18 cellular contexts compared by ENCODE assay signal in the genomic region with DNA sequence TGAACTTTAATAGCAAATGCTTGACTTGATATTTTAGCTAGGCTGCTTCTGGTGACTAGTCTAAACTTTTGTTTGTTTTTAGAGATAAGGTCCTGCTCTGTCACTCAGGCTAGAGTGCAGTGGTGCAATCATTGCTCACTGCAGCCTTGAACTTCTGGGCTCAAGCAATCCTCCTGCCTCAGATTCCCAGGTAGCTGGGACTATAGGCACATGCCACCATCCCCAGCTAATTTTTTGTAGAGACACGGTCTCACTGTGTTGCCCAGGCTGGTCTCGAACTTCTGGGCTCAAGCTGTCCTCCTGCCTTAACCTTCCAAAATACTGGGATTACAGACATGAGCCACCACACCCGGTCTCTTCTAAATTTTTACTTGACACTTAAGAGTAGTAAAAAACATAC. TPM values are rescaled to one million over a fixed set of nuclear protein-coding genes. Genes with fewer than 3 reads are reported as not detected.
DNase-seq lines count a peak whose midpoint lies in the region; ATAC-seq, FAIRE-seq and TF ChIP-seq lines count a peak whose summit lies in the region.
"Had no signal": no experiment of that assay in that cellular context is flagged by ENCODE, and none has a peak within 500 bp of the region (broad histone marks: within the 10 kb centered on the region; RNA-seq: fewer than 3 reads in every experiment).

No MANE protein-coding gene starts in this region.

- peak; percentile 98 for DNase-seq in OCI-M1 (lab: John Stamatoyannopoulos, UW)
- DNase-seq in K562 (ENCODE audit: extremely low read depth in 1 of 4, low spot score in 3 of 4): peak in 1 of 4 experiments; percentile 50
- no peak for DNase-seq in left colon
- DNase-seq in small intestine: peak; percentile 35
- DNase-seq in stimulated activated effector memory CD8-positive, alpha-beta T cell treated with anti-CD3 and anti-CD28 coated beads, Interleukin-12 subunit alpha, Interleukin-12 subunit beta, amount 100 ng/mL, for 72 hours (ENCODE audit: low spot score in 2 of 2): no peak
- no peak for DNase-seq in activated T-helper 1 cell treated with anti-CD3 and anti-CD28 coated beads, Interleukin-12 subunit alpha, Interleukin-12 subunit beta, Interleukin-2, Interleukin-4 antibody, amounts not matched to agents 30 ng/mL and 10 ng/mL and 1 ng/mL, durations not matched to agents 14 hours and 24 hours and 36 hours (ENCODE audit: low spot score)
- DNase-seq: ACHN, AML-193, DMS153, H7, KBM-7, NCI-H1417 treated with DMSO at 0.1 percent for 48 hours, NCI-H2029, NCI-H774 had no signal

- POLR2A ChIA-PET in K562 (lab: Yijun Ruan, JAX): interaction anchor here (0.6 to 1.0 kb wide), 3 partner anchors 8 to 94 kb away, joined by 3 to 5 read pairs (median 3); no protein-coding TSS in a partner anchor

- in situ Hi-C loops in K562 (cut with MboI): no loop called here

- H3K36me3 ChIP-seq in K562 (ENCODE audit: control insufficient read depth, insufficient read depth, low read length) (peaks cover 65% of the 10 kb centered on the region), small intestine (ENCODE audit: control insufficient read depth in 2 of 2, insufficient read depth in 2 of 2, low read length in 2 of 2) (no peaks in the 10 kb centered on the region)

- H3K27ac ChIP-seq in K562 (ENCODE audit: extremely low read depth, low read depth, low read length): peak overlapping the region; percentile 47; the same call in 1 of the 3 replicates
- no peak overlapping the region for H3K27ac ChIP-seq in small intestine (ENCODE audit: low read depth in 1 of 2, low read length in 1 of 2)

- CTCF ChIA-PET in K562 (lab: Yijun Ruan, JAX; ENCODE audit: low intra/inter-chr PET ratio): no interaction called here

- no peaks in the 10 kb centered on the region for H3K9me3 ChIP-seq in K562 (replicated peaks; ENCODE audit: control insufficient read depth, insufficient read depth, low read depth, low read length)
- no peaks in the 10 kb centered on the region for H3K9me3 ChIP-seq in small intestine (ENCODE audit: control insufficient read depth, low read depth)
- H3K9me3 ChIP-seq: Caco-2 had no signal

- ATAC-seq in K562 (peak; percentile 95), left colon (peak; percentile 29), GM18909 (IDR thresholded peaks at IDR 0.05; ENCODE audit: poor library complexity, unreplicated experiment) (no peak)
- no peak for ATAC-seq in stimulated activated effector memory CD8-positive, alpha-beta T cell treated with anti-CD3 and anti-CD28 coated beads, Interleukin-12 subunit alpha, Interleukin-12 subunit beta, amount 100 ng/mL, for 72 hours

- TF ChIP-seq CTCF in K562 (IDR thresholded peaks at IDR 0.05 in 2 of 3, conservative IDR thresholded peaks at IDR 0.05 in 1 of 3; ENCODE audit: insufficient read depth in 2 of 3, low read depth in 1 of 3, low read length in 3 of 3): no peak

- 24% methylated on average over 3 of the region's 3 CpGs for WGBS in K562 (ENCODE audit: insufficient coverage, low coverage, missing lambda C conversion rate)
- WGBS in small intestine, 3 donors: 76 to 80% (median 78%) methylated on average over 3 of the region's 3 CpGs

- no peak overlapping the region for H3K4me3 ChIP-seq in K562
- H3K4me3 ChIP-seq in small intestine (ENCODE audit: low read depth in 1 of 2, low read length in 2 of 2): no peak overlapping the region

- no peak overlapping the region for H3K27ac Mint-ChIP-seq in stimulated activated effector memory CD8-positive, alpha-beta T cell treated with anti-CD3 and anti-CD28 coated beads, Interleukin-12 subunit alpha, Interleukin-12 subunit beta, amount 100 ng/mL, for 72 hours
- no peak overlapping the region for H3K27ac Mint-ChIP-seq in activated T-helper 1 cell treated with anti-CD3 and anti-CD28 coated beads, Interleukin-12 subunit alpha, Interleukin-12 subunit beta, Interleukin-2, Interleukin-4 antibody, amounts not matched to agents 30 ng/mL and 10 ng/mL and 1 ng/mL, durations not matched to agents 14 hours and 24 hours and 36 hours
- H3K27ac Mint-ChIP-seq: CD14-positive monocyte had no signal

- peak; percentile 94 for FAIRE-seq in K562 (lab: Jason Lieb, UNC)
- FAIRE-seq in small intestine (lab: Jason Lieb, UNC): no peak

- no peak overlapping the region for H2AFZ ChIP-seq in K562 (ENCODE audit: low read depth, low read length)

- no peak overlapping the region for H3K4me3 Mint-ChIP-seq in stimulated activated effector memory CD8-positive, alpha-beta T cell treated with anti-CD3 and anti-CD28 coated beads, Interleukin-12 subunit alpha, Interleukin-12 subunit beta, amount 100 ng/mL, for 72 hours
- no peak overlapping the region for H3K4me3 Mint-ChIP-seq in activated T-helper 1 cell treated with anti-CD3 and anti-CD28 coated beads, Interleukin-12 subunit alpha, Interleukin-12 subunit beta, Interleukin-2, Interleukin-4 antibody, amounts not matched to agents 30 ng/mL and 10 ng/mL and 1 ng/mL, durations not matched to agents 14 hours and 24 hours and 36 hours
- H3K4me3 Mint-ChIP-seq: CD14-positive monocyte had no signal

- no peaks in the 10 kb centered on the region for H3K27me3 Mint-ChIP-seq in activated T-helper 1 cell treated with anti-CD3 and anti-CD28 coated beads, Interleukin-12 subunit alpha, Interleukin-12 subunit beta, Interleukin-2, Interleukin-4 antibody, amounts not matched to agents 30 ng/mL and 10 ng/mL and 1 ng/mL, durations not matched to agents 14 hours and 24 hours and 36 hours (ENCODE audit: insufficient read depth)

- TF ChIP-seq RAD21 in K562 (CRISPR knock-in tag; conservative IDR thresholded peaks at IDR 0.05 in 1 of 2, IDR thresholded peaks at IDR 0.05 in 1 of 2): no peak

- H3K4me1 ChIP-seq in K562 (replicated peaks in 1 of 2; ENCODE audit: control insufficient read depth in 2 of 2, insufficient read depth in 2 of 2, low read length in 2 of 2): peaks cover 4% of the 10 kb centered on the region in 2 experiments; a peak in 1 of 5 replicates
- no peaks in the 10 kb centered on the region for H3K4me1 ChIP-seq in small intestine (ENCODE audit: control insufficient read depth in 2 of 2, insufficient read depth in 1 of 2, low read depth in 1 of 2, low read length in 1 of 2)

- no peaks in the 10 kb centered on the region for H3K27me3 ChIP-seq in K562 (ENCODE audit: control insufficient read depth in 2 of 2, insufficient read depth in 2 of 2, low read length in 2 of 2)
- no peaks in the 10 kb centered on the region for H3K27me3 ChIP-seq in small intestine (ENCODE audit: control insufficient read depth in 2 of 2, insufficient read depth in 2 of 2, low read length in 2 of 2)

- TF ChIP-seq EP300 in K562 (IDR thresholded peaks at IDR 0.05; ENCODE audit: low read length): peak; percentile 41

- no peaks in the 10 kb centered on the region for H3K9me1 ChIP-seq in K562 (ENCODE audit: control insufficient read depth, insufficient read depth, low read length)

- no peak for TF ChIP-seq POLR2A in K562 (conservative IDR thresholded peaks at IDR 0.05)

- H4K20me1 ChIP-seq in K562 (replicated peaks; ENCODE audit: control insufficient read depth, insufficient read depth, low read length): no peaks in the 10 kb centered on the region

- intact Hi-C loops in K562 (cut with micrococcal nuclease): no loop called here
- intact Hi-C loops in left colon (cut with DNase I, micrococcal nuclease): no loop called here
- intact Hi-C loops in activated T-helper 1 cell treated with anti-CD3 and anti-CD28 coated beads, Interleukin-12 subunit alpha, Interleukin-12 subunit beta, Interleukin-2, Interleukin-4 antibody, amounts not matched to agents 30 ng/mL and 10 ng/mL and 1 ng/mL, durations not matched to agents 14 hours and 24 hours and 36 hours (cut with micrococcal nuclease): no loop called here

- H3K9me3 Mint-ChIP-seq in stimulated activated effector memory CD8-positive, alpha-beta T cell treated with anti-CD3 and anti-CD28 coated beads, Interleukin-12 subunit alpha, Interleukin-12 subunit beta, amount 100 ng/mL, for 72 hours: no peaks in the 10 kb centered on the region
- H3K9me3 Mint-ChIP-seq in activated T-helper 1 cell treated with anti-CD3 and anti-CD28 coated beads, Interleukin-12 subunit alpha, Interleukin-12 subunit beta, Interleukin-2, Interleukin-4 antibody, amounts not matched to agents 30 ng/mL and 10 ng/mL and 1 ng/mL, durations not matched to agents 14 hours and 24 hours and 36 hours: no peaks in the 10 kb centered on the region
- H3K9me3 Mint-ChIP-seq: CD14-positive monocyte had no signal

- peaks cover 87% of the 10 kb centered on the region for H3K36me3 Mint-ChIP-seq in stimulated activated effector memory CD8-positive, alpha-beta T cell treated with anti-CD3 and anti-CD28 coated beads, Interleukin-12 subunit alpha, Interleukin-12 subunit beta, amount 100 ng/mL, for 72 hours
- peaks cover 34% of the 10 kb centered on the region for H3K36me3 Mint-ChIP-seq in activated T-helper 1 cell treated with anti-CD3 and anti-CD28 coated beads, Interleukin-12 subunit alpha, Interleukin-12 subunit beta, Interleukin-2, Interleukin-4 antibody, amounts not matched to agents 30 ng/mL and 10 ng/mL and 1 ng/mL, durations not matched to agents 14 hours and 24 hours and 36 hours (ENCODE audit: low read depth)

- H3K79me2 ChIP-seq in K562 (ENCODE audit: control insufficient read depth, insufficient read depth, low read length): no peaks in the 10 kb centered on the region

- H3K4me2 ChIP-seq in K562 (ENCODE audit: insufficient read depth, low read length): peak overlapping the region; percentile 19; the same call in 1 of the 2 replicates

- peaks cover 18% of the 10 kb centered on the region for H3K4me1 Mint-ChIP-seq in stimulated activated effector memory CD8-positive, alpha-beta T cell treated with anti-CD3 and anti-CD28 coated beads, Interleukin-12 subunit alpha, Interleukin-12 subunit beta, amount 100 ng/mL, for 72 hours
- H3K4me1 Mint-ChIP-seq in activated T-helper 1 cell treated with anti-CD3 and anti-CD28 coated beads, Interleukin-12 subunit alpha, Interleukin-12 subunit beta, Interleukin-2, Interleukin-4 antibody, amounts not matched to agents 30 ng/mL and 10 ng/mL and 1 ng/mL, durations not matched to agents 14 hours and 24 hours and 36 hours (ENCODE audit: low read depth): peaks cover 9% of the 10 kb centered on the region
- H3K4me1 Mint-ChIP-seq: CD14-positive monocyte had no signal

- no peak overlapping the region for H3K9ac ChIP-seq in K562 (ENCODE audit: insufficient read depth in 1 of 2, low read depth in 2 of 2, low read length in 2 of 2)

- no TSS peak for BruUV-seq in K562 (replicated peaks; lab: Mats Ljungman, UMichigan)

RNA-seq across cellular contexts. Expression of gene CDC37L1, which starts 20.7 kb away (rescaled TPM):
- 11.4 and 21.5 TPM in 2 replicates for total RNA-seq in K562 (2011; cell fraction: chromatin; rRNA removed; ENCODE audit: low replicate concordance)
- 4.7 and 9.3 TPM in 2 replicates for total RNA-seq in K562 (2011; cell fraction: nucleolus; rRNA removed)
- 7.1 and 9.8 TPM in 2 replicates for total RNA-seq in K562 (2011; cell fraction: nucleoplasm; rRNA removed)
- total RNA-seq in K562 (2014; rRNA removed) (6.0 and 8.1 TPM in 2 replicates), K562 (2014; rRNA removed; fragmentation: Illumina TruSeq; extraction: Trizol) (7.8 and 8.5 TPM in 2 replicates), K562 (2015; rRNA removed; fragmentation: Illumina TruSeq; extraction: Trizol) (7.2 and 7.8 TPM in 2 replicates), K562 (2021) (5.5 and 7.9 TPM in 2 replicates), left colon (10 to 100 TPM; 11.9 to 14.7 TPM)
- polyA plus RNA-seq in K562 (2011; rRNA removed) (3.6 and 5.4 TPM in 2 replicates), K562 (2014; fragmentation: Illumina TruSeq; extraction: Trizol) (5.3 and 5.4 TPM in 2 replicates), K562 (2014; fragmentation: Nextera tagmentation; extraction: Ambion mirVana) (1 to 10 TPM; 1.5 TPM), K562 (2014; rRNA removed) (7.5 and 9.6 TPM in 2 replicates), small intestine (1 to 10 TPM; 5.6 to 8.9 (median 7.8) TPM)
- 1.4 and 2.2 TPM in 2 replicates for polyA plus RNA-seq in K562 (2011; cell fraction: cytosol; rRNA removed)
- polyA plus RNA-seq in K562 (2011; cell fraction: nucleus; rRNA removed): 2.8 and 2.9 TPM in 2 replicates
- 3.6 and 4.0 TPM in 2 replicates for polyA plus RNA-seq in K562 (2012)
- polyA minus RNA-seq in K562 (2011; rRNA and poly(A)+ RNA removed): 9.3 and 10.3 TPM in 2 replicates
- 3.6 and 5.2 TPM in 2 replicates for polyA minus RNA-seq in K562 (2011; cell fraction: cytosol; rRNA and poly(A)+ RNA removed)
- 6.3 and 9.4 TPM in 2 replicates for polyA minus RNA-seq in K562 (2011; cell fraction: nucleus; rRNA and poly(A)+ RNA removed)
- total RNA-seq in activated T-helper 1 cell treated with anti-CD3 and anti-CD28 coated beads, Interleukin-12 subunit alpha, Interleukin-12 subunit beta, Interleukin-2, Interleukin-4 antibody, amounts not matched to agents 30 ng/mL and 10 ng/mL and 1 ng/mL, durations not matched to agents 14 hours and 24 hours and 36 hours: 11.1 and 11.3 TPM in 2 replicates

RNA-seq across cellular contexts. Expression of gene SPATA6L, which starts 33.8 kb away (rescaled TPM):
- total RNA-seq in K562 (2011; cell fraction: chromatin; rRNA removed; ENCODE audit: low replicate concordance): 0.16 TPM in 1 of 2 replicates, not detected in the other
- not detected in 2 replicates for total RNA-seq in K562 (2011; cell fraction: nucleolus; rRNA removed)
- total RNA-seq in K562 (2011; cell fraction: nucleoplasm; rRNA removed): 0.15 TPM in 1 of 2 replicates, not detected in the other
- total RNA-seq in K562 (2014; rRNA removed) (1.00 TPM in 1 of 2 replicates, not detected in the other), K562 (2014; rRNA removed; fragmentation: Illumina TruSeq; extraction: Trizol) (0.06 TPM in 1 of 2 replicates, not detected in the other), K562 (2015; rRNA removed; fragmentation: Illumina TruSeq; extraction: Trizol) (not detected in 2 replicates), K562 (2021) (not detected in 2 replicates), left colon (1 to 10 TPM; 3.2 to 6.3 TPM)
- polyA plus RNA-seq in K562 (2011; rRNA removed) (0.03 and 0.04 TPM in 2 replicates), K562 (2014; fragmentation: Illumina TruSeq; extraction: Trizol) (not detected in 2 replicates), K562 (2014; fragmentation: Nextera tagmentation; extraction: Ambion mirVana) (under 1 TPM; 0.04 to 0.08 TPM), K562 (2014; rRNA removed) (0.21 and 0.31 TPM in 2 replicates), small intestine (1 to 10 TPM in 2 of 3 donors, under 1 TPM in 1; 0.54 to 6.9 (median 3.4) TPM)
- polyA plus RNA-seq in K562 (2011; cell fraction: cytosol; rRNA removed): not detected in 2 replicates
- 0.10 and 0.45 TPM in 2 replicates for polyA plus RNA-seq in K562 (2011; cell fraction: nucleus; rRNA removed)
- 0.14 and 0.57 TPM in 2 replicates for polyA plus RNA-seq in K562 (2012)
- polyA minus RNA-seq in K562 (2011; rRNA and poly(A)+ RNA removed): 0.03 and 0.25 TPM in 2 replicates
- not detected in 2 replicates for polyA minus RNA-seq in K562 (2011; cell fraction: cytosol; rRNA and poly(A)+ RNA removed)
- not detected in 2 replicates for polyA minus RNA-seq in K562 (2011; cell fraction: nucleus; rRNA and poly(A)+ RNA removed)
- total RNA-seq in activated T-helper 1 cell treated with anti-CD3 and anti-CD28 coated beads, Interleukin-12 subunit alpha, Interleukin-12 subunit beta, Interleukin-2, Interleukin-4 antibody, amounts not matched to agents 30 ng/mL and 10 ng/mL and 1 ng/mL, durations not matched to agents 14 hours and 24 hours and 36 hours: not detected in 2 replicates
- total RNA-seq: NCI-H460 had no signal
- polyA plus RNA-seq: CD14-positive monocyte had no signal

RNA-seq across cellular contexts. Expression of gene PLPP6, which starts 38.0 kb away (rescaled TPM):
- 9.1 TPM in 2 replicates for total RNA-seq in K562 (2011; cell fraction: chromatin; rRNA removed; ENCODE audit: low replicate concordance)
- 12.2 and 13.0 TPM in 2 replicates for total RNA-seq in K562 (2011; cell fraction: nucleolus; rRNA removed)
- total RNA-seq in K562 (2011; cell fraction: nucleoplasm; rRNA removed): 12.5 and 16.6 TPM in 2 replicates
- total RNA-seq in K562 (2014; rRNA removed): 5.4 and 5.6 TPM in 2 replicates
- total RNA-seq in K562 (2014; rRNA removed; fragmentation: Illumina TruSeq; extraction: Trizol): 4.9 and 5.3 TPM in 2 replicates
- 4.5 and 5.1 TPM in 2 replicates for total RNA-seq in K562 (2015; rRNA removed; fragmentation: Illumina TruSeq; extraction: Trizol)
- 6.4 and 6.9 TPM in 2 replicates for total RNA-seq in K562 (2021)
- polyA plus RNA-seq in K562 (2011; rRNA removed): 8.3 and 8.9 TPM in 2 replicates
- polyA plus RNA-seq in K562 (2011; cell fraction: cytosol; rRNA removed): 6.0 and 8.2 TPM in 2 replicates
- polyA plus RNA-seq in K562 (2011; cell fraction: nucleus; rRNA removed): 10.3 and 12.0 TPM in 2 replicates
- 6.9 and 8.6 TPM in 2 replicates for polyA plus RNA-seq in K562 (2012)
- 7.0 and 7.3 TPM in 2 replicates for polyA plus RNA-seq in K562 (2014; fragmentation: Illumina TruSeq; extraction: Trizol)
- 1 to 10 TPM; 1.9 to 2.0 TPM for polyA plus RNA-seq in K562 (2014; fragmentation: Nextera tagmentation; extraction: Ambion mirVana)
- polyA plus RNA-seq in K562 (2014; rRNA removed): 6.3 and 6.7 TPM in 2 replicates
- polyA minus RNA-seq in K562 (2011; rRNA and poly(A)+ RNA removed): 8.7 and 9.3 TPM in 2 replicates
- 4.7 and 4.9 TPM in 2 replicates for polyA minus RNA-seq in K562 (2011; cell fraction: cytosol; rRNA and poly(A)+ RNA removed)
- 9.6 and 14.2 TPM in 2 replicates for polyA minus RNA-seq in K562 (2011; cell fraction: nucleus; rRNA and poly(A)+ RNA removed)
- total RNA-seq in left colon: 10 to 100 TPM; 15.9 to 22.3 TPM
- polyA plus RNA-seq in small intestine: 1 to 10 TPM; 5.1 to 7.8 (median 7.3) TPM
- total RNA-seq in activated T-helper 1 cell treated with anti-CD3 and anti-CD28 coated beads, Interleukin-12 subunit alpha, Interleukin-12 subunit beta, Interleukin-2, Interleukin-4 antibody, amounts not matched to agents 30 ng/mL and 10 ng/mL and 1 ng/mL, durations not matched to agents 14 hours and 24 hours and 36 hours: 5.3 and 5.7 TPM in 2 replicates

RNA-seq across cellular contexts. Expression of gene AK3, which starts 40.9 kb away (rescaled TPM):
- total RNA-seq in K562 (2011; cell fraction: chromatin; rRNA removed; ENCODE audit: low replicate concordance): 12.2 and 41.1 TPM in 2 replicates
- 15.2 and 20.9 TPM in 2 replicates for total RNA-seq in K562 (2011; cell fraction: nucleolus; rRNA removed)
- 14.7 and 28.6 TPM in 2 replicates for total RNA-seq in K562 (2011; cell fraction: nucleoplasm; rRNA removed)
- total RNA-seq in K562 (2014; rRNA removed) (78.6 and 148 TPM in 2 replicates), K562 (2014; rRNA removed; fragmentation: Illumina TruSeq; extraction: Trizol) (44.7 and 55.0 TPM in 2 replicates), K562 (2015; rRNA removed; fragmentation: Illumina TruSeq; extraction: Trizol) (34.2 and 40.5 TPM in 2 replicates), K562 (2021) (35.6 and 36.9 TPM in 2 replicates), left colon (10 to 100 TPM; 89.1 to 95.7 TPM)
- polyA plus RNA-seq in K562 (2011; rRNA removed) (33.6 and 47.4 TPM in 2 replicates), K562 (2014; fragmentation: Illumina TruSeq; extraction: Trizol) (43.2 and 49.7 TPM in 2 replicates), K562 (2014; fragmentation: Nextera tagmentation; extraction: Ambion mirVana) (10 to 100 TPM; 12.2 to 16.0 TPM), K562 (2014; rRNA removed) (39.7 and 41.8 TPM in 2 replicates), small intestine (10 to 100 TPM; 45.4 to 66.4 (median 48.4) TPM)
- 12.4 and 15.0 TPM in 2 replicates for polyA plus RNA-seq in K562 (2011; cell fraction: cytosol; rRNA removed)
- polyA plus RNA-seq in K562 (2011; cell fraction: nucleus; rRNA removed): 24.0 and 31.9 TPM in 2 replicates
- polyA plus RNA-seq in K562 (2012): 29.8 and 35.5 TPM in 2 replicates
- polyA minus RNA-seq in K562 (2011; rRNA and poly(A)+ RNA removed): 20.3 and 22.8 TPM in 2 replicates
- 18.7 and 28.2 TPM in 2 replicates for polyA minus RNA-seq in K562 (2011; cell fraction: cytosol; rRNA and poly(A)+ RNA removed)
- 30.8 and 33.7 TPM in 2 replicates for polyA minus RNA-seq in K562 (2011; cell fraction: nucleus; rRNA and poly(A)+ RNA removed)
- total RNA-seq in activated T-helper 1 cell treated with anti-CD3 and anti-CD28 coated beads, Interleukin-12 subunit alpha, Interleukin-12 subunit beta, Interleukin-2, Interleukin-4 antibody, amounts not matched to agents 30 ng/mL and 10 ng/mL and 1 ng/mL, durations not matched to agents 14 hours and 24 hours and 36 hours: 23.9 and 28.5 TPM in 2 replicates

Comparison
In these comparisons a context has a peak if more than half of its experiments do, and no peak if none do; other contexts are left out.
1. DNase-seq: peak in OCI-M1 (single experiment) and small intestine (single experiment); none in left colon (0 of 2), stimulated activated effector memory CD8-positive, alpha-beta T cell treated with anti-CD3 and anti-CD28 coated beads, Interleukin-12 subunit alpha, Interleukin-12 subunit beta, amount 100 ng/mL, for 72 hours (0 of 2) and activated T-helper 1 cell treated with anti-CD3 and anti-CD28 coated beads, Interleukin-12 subunit alpha, Interleukin-12 subunit beta, Interleukin-2, Interleukin-4 antibody, amounts not matched to agents 30 ng/mL and 10 ng/mL and 1 ng/mL, durations not matched to agents 14 hours and 24 hours and 36 hours (single experiment).
2. ATAC-seq: peak in K562 (single experiment) and left colon (single experiment); none in GM18909 (single experiment) and stimulated activated effector memory CD8-positive, alpha-beta T cell treated with anti-CD3 and anti-CD28 coated beads, Interleukin-12 subunit alpha, Interleukin-12 subunit beta, amount 100 ng/mL, for 72 hours (single experiment).